Comparison of ENCODE assay signal across 14 cellular contexts in genomic region chr9:105912868-105913516, GRCh38.
DNase-seq lines count a peak whose midpoint lies in the region; ATAC-seq and TF ChIP-seq lines count a peak whose summit lies in the region.
"Had no signal": no experiment of that assay in that cellular context is flagged by ENCODE, and none has a peak within 500 bp of the region (broad histone marks: within the 10 kb centered on the region; RNA-seq: fewer than 3 reads in every experiment).

No MANE protein-coding gene starts in this region.

- peaks cover 6% of the 10 kb centered on the region for H3K9me3 Mint-ChIP-seq in nephron progenitor cell
- H3K9me3 Mint-ChIP-seq: activated naive CD8-positive, alpha-beta T cell treated with anti-CD3 and anti-CD28 coated beads for 36 hours; central memory CD8-positive, alpha-beta T cell; T-helper 2 cell treated with Interferon-gamma antibody and Interleukin-4, amounts not matched to agents 5 μg/mL and 100 μg/mL, for 36 hours had no signal

- H3K27ac ChIP-seq in SJSA1, result peak overlapping the region; percentile 54
- H3K27ac ChIP-seq: parathyroid adenoma had no signal

- TF ChIP-seq CTCF in nephron progenitor cell (IDR thresholded peaks at IDR 0.05) (no peak), BE2C (IDR thresholded peaks at IDR 0.05; ENCODE audit: low read depth, low read length) (no peak)

- peaks cover 42% of the 10 kb centered on the region for H3K4me1 Mint-ChIP-seq in nephron progenitor cell
- H3K4me1 Mint-ChIP-seq: activated naive CD8-positive, alpha-beta T cell treated with anti-CD3 and anti-CD28 coated beads for 36 hours; central memory CD8-positive, alpha-beta T cell had no signal

- peak overlapping the region; percentile 97 for H3K27ac Mint-ChIP-seq in nephron progenitor cell
- H3K27ac Mint-ChIP-seq: activated naive CD8-positive, alpha-beta T cell treated with anti-CD3 and anti-CD28 coated beads for 36 hours; T-helper 2 cell treated with Interferon-gamma antibody and Interleukin-4, amounts not matched to agents 5 μg/mL and 100 μg/mL, for 36 hours had no signal

- H3K36me3 ChIP-seq in SJSA1 (no peaks in the 10 kb centered on the region), BE2C (no peaks in the 10 kb centered on the region)

- no peaks in the 10 kb centered on the region for H3K36me3 Mint-ChIP-seq in nephron progenitor cell (ENCODE audit: low read depth)
- H3K36me3 Mint-ChIP-seq: activated naive CD8-positive, alpha-beta T cell treated with anti-CD3 and anti-CD28 coated beads for 36 hours had no signal

- no peak for ATAC-seq in GM19035 (IDR thresholded peaks at IDR 0.05; ENCODE audit: unreplicated experiment)

- peak overlapping the region; percentile 19 for H3K4me3 Mint-ChIP-seq in nephron progenitor cell
- H3K4me3 Mint-ChIP-seq: activated naive CD8-positive, alpha-beta T cell treated with anti-CD3 and anti-CD28 coated beads for 36 hours; central memory CD8-positive, alpha-beta T cell; T-helper 2 cell treated with Interferon-gamma antibody and Interleukin-4, amounts not matched to agents 5 μg/mL and 100 μg/mL, for 36 hours had no signal

- DNase-seq in DMS53 treated with DMSO at 0.1 percent for 48 hours (lab: John Stamatoyannopoulos, UW; ENCODE audit: unreplicated experiment), result peak; percentile 46
- peak; percentile 10 for DNase-seq in M059J (ENCODE audit: low read depth)
- DNase-seq in SJSA1 (ENCODE audit: low read depth in 1 of 2, low spot score in 2 of 2), result peak in 1 of 2 experiments; percentile 38
- no peak for DNase-seq in nephron progenitor cell
- DNase-seq in NCI-H1417 (lab: John Stamatoyannopoulos, UW), result no peak
- no peak for DNase-seq in BE2C
- no peak for DNase-seq in AML-193 (lab: John Stamatoyannopoulos, UW)
- DNase-seq: activated CD4-positive, alpha-beta T cell treated with anti-CD3 and anti-CD28 coated beads for 4 hours; activated naive CD8-positive, alpha-beta T cell treated with anti-CD3 and anti-CD28 coated beads for 36 hours; activated T-cell treated with anti-CD3 and anti-CD28 coated beads, Interleukin-2, amount 50 U/mL, for 1 hour had no signal

- H3K27me3 ChIP-seq in SJSA1 (replicated peaks) (no peaks in the 10 kb centered on the region), BE2C (no peaks in the 10 kb centered on the region)

- H3K9me3 ChIP-seq in SJSA1 (replicated peaks), result no peaks in the 10 kb centered on the region
- no peaks in the 10 kb centered on the region for H3K9me3 ChIP-seq in BE2C

- H3K4me1 ChIP-seq in SJSA1 (replicated peaks), result peaks cover 37% of the 10 kb centered on the region
- no peaks in the 10 kb centered on the region for H3K4me1 ChIP-seq in BE2C
- H3K4me1 ChIP-seq: parathyroid adenoma had no signal

- H3K4me3 ChIP-seq in SJSA1 (no peak overlapping the region), BE2C (ENCODE audit: low read depth, low read length) (no peak overlapping the region)

- H3K27me3 Mint-ChIP-seq in nephron progenitor cell (ENCODE audit: low read depth, poor library complexity), result no peaks in the 10 kb centered on the region
- H3K27me3 Mint-ChIP-seq: central memory CD8-positive, alpha-beta T cell had no signal

Comparison
In these comparisons a context has a peak if more than half of its experiments do, and no peak if none do; other contexts are left out.
1. DNase-seq: peak in DMS53 treated with DMSO at 0.1 percent for 48 hours (single experiment) and M059J (single experiment); none in nephron progenitor cell (single experiment), NCI-H1417 (0 of 3), BE2C (single experiment) and AML-193 (0 of 2).